19 cellular contexts compared by ENCODE assay signal in genomic region chr14:92426237-92426636, GRCh38.
DNase-seq lines count a peak whose midpoint lies in the region; ATAC-seq, FAIRE-seq and TF ChIP-seq lines count a peak whose summit lies in the region.
"Had no signal": no experiment of that assay in that cellular context is flagged by ENCODE, and none has a peak within 500 bp of the region (broad histone marks: within the 10 kb centered on the region; RNA-seq: fewer than 3 reads in every experiment).

No MANE protein-coding gene starts in this region.

- DNase-seq in CD1c-positive myeloid dendritic cell (ENCODE audit: extremely low spot score) (peak; percentile 25), MG63 (peak; percentile 29), bronchial epithelial cell (ENCODE audit: low read depth) (peak; percentile 4), osteoblast (ENCODE audit: insufficient read length, low spot score, missing footprints) (peak; percentile 86), mucosa of gallbladder (ENCODE audit: low spot score) (no peak), T-helper 9 cell (no peak)
- DNase-seq: activated CD4-positive, alpha-beta T cell treated with anti-CD3 and anti-CD28 coated beads for 36 hours; activated T-cell treated with anti-CD3 and anti-CD28 coated beads for 4 hours; adrenal gland; DMS79 treated with DMSO at 0.1 percent for 48 hours; foreskin melanocyte; midbrain; NCI-H1930; NCI-H526; stimulated activated CD4-positive, alpha-beta T cell treated with anti-CD3 and anti-CD28 coated beads, Interleukin-12 subunit alpha, Interleukin-12 subunit beta, amount 100 ng/mL, for 4 hours had no signal

- no peak overlapping the region for H3K27ac ChIP-seq in osteoblast (ENCODE audit: low read depth, low read length)
- H3K27ac ChIP-seq: BLaER1, parathyroid adenoma had no signal

- H4K20me1 ChIP-seq in osteoblast (ENCODE audit: insufficient read depth, low read length) = no peaks in the 10 kb centered on the region
- H4K20me1 ChIP-seq: BLaER1 had no signal

- H3K4me2 ChIP-seq in osteoblast (ENCODE audit: insufficient read depth, low read length) = peak overlapping the region; percentile 1
- H3K4me2 ChIP-seq: BLaER1 had no signal

- H3K4me1 ChIP-seq in osteoblast (ENCODE audit: insufficient read depth, low read length) = peaks cover 30% of the 10 kb centered on the region
- H3K4me1 ChIP-seq: adrenal gland, BLaER1, parathyroid adenoma had no signal

- TF ChIP-seq CTCF in bronchial epithelial cell (IDR thresholded peaks at IDR 0.05; ENCODE audit: insufficient read depth, low read length, severe bottlenecking) = no peak
- TF ChIP-seq CTCF in osteoblast (IDR thresholded peaks at IDR 0.05; ENCODE audit: extremely low read depth, low read depth, low read length) = no peak

- H3K9me3 ChIP-seq in MG63 = peaks cover 9% of the 10 kb centered on the region
- H3K9me3 ChIP-seq in osteoblast (ENCODE audit: low read depth, low read length) = peaks cover 4% of the 10 kb centered on the region
- H3K9me3 ChIP-seq: adrenal gland, BLaER1 had no signal

- no peaks in the 10 kb centered on the region for H3K79me2 ChIP-seq in osteoblast (ENCODE audit: insufficient read depth, low read length)
- H3K79me2 ChIP-seq: parathyroid adenoma had no signal

- H3K36me3 ChIP-seq in MG63 (no peaks in the 10 kb centered on the region), bronchial epithelial cell (ENCODE audit: control insufficient read depth, insufficient read depth, low read length) (no peaks in the 10 kb centered on the region), osteoblast (ENCODE audit: insufficient read depth, low read length) (no peaks in the 10 kb centered on the region)
- H3K36me3 ChIP-seq: adrenal gland, BLaER1 had no signal

- no peak for ATAC-seq in GM19467 (IDR thresholded peaks at IDR 0.05; ENCODE audit: unreplicated experiment)
- ATAC-seq in HG03025 (IDR thresholded peaks at IDR 0.05; ENCODE audit: low FRiP score, unreplicated experiment) = no peak
- ATAC-seq: activated CD4-positive, alpha-beta T cell treated with anti-CD3 and anti-CD28 coated beads for 36 hours had no signal

- no peak overlapping the region for H2AFZ ChIP-seq in osteoblast (ENCODE audit: low read length)
- H2AFZ ChIP-seq: parathyroid adenoma had no signal

- H3K4me3 ChIP-seq in MG63 (no peak overlapping the region), bronchial epithelial cell (ENCODE audit: low read depth, low read length) (no peak overlapping the region), osteoblast (ENCODE audit: insufficient read depth, low read length) (no peak overlapping the region)
- H3K4me3 ChIP-seq: adrenal gland, BLaER1 had no signal

- no peak for FAIRE-seq in bronchial epithelial cell (lab: Jason Lieb, UNC)

- H3K27me3 ChIP-seq in MG63 (no peaks in the 10 kb centered on the region), bronchial epithelial cell (ENCODE audit: control insufficient read depth, insufficient read depth, low read length) (no peaks in the 10 kb centered on the region), osteoblast (ENCODE audit: insufficient read depth, low read length) (peaks cover 4% of the 10 kb centered on the region)
- H3K27me3 ChIP-seq: adrenal gland, BLaER1 had no signal

Comparison
In these comparisons a context has a peak if more than half of its experiments do, and no peak if none do; other contexts are left out.
1. DNase-seq: peak in CD1c-positive myeloid dendritic cell (single experiment), MG63 (single experiment), bronchial epithelial cell (single experiment) and osteoblast (single experiment); none in mucosa of gallbladder (single experiment) and T-helper 9 cell (single experiment).